Comparison of ENCODE assay signal across 1 cellular context in genomic region chr12:108838194-108839010, GRCh38.
TF ChIP-seq lines count a peak whose summit lies in the region.

No MANE protein-coding gene starts in this region.

TF ChIP-seq in HepG2, 621 proteins besides CTCF, POLR2A, EP300 and RAD21 (continued from another document):
- TF ChIP-seq ZBTB40 (IDR thresholded peaks at IDR 0.05) (no peak), ZBTB40 (CRISPR knock-in tag; IDR thresholded peaks at IDR 0.05) (no peak), SOX13 (IDR thresholded peaks at IDR 0.05) (no peak), SOX13 (CRISPR knock-in tag; conservative IDR thresholded peaks at IDR 0.05 in 1 of 2, IDR thresholded peaks at IDR 0.05 in 1 of 2) (peak in 1 of 2 experiments; percentile 58; a peak in 1 of 4 replicates), SOX5 (CRISPR knock-in tag; IDR thresholded peaks at IDR 0.05; ENCODE audit: borderline replicate concordance) (peak; percentile 75; the same call in 1 of the 2 replicates), MAFF (IDR thresholded peaks at IDR 0.05; ENCODE audit: low read depth, low read length) (peak; percentile 18; the same call in 1 of the 2 replicates), SAP130 (CRISPR knock-in tag; IDR thresholded peaks at IDR 0.05; ENCODE audit: low read depth) (peak; percentile 50), ZBTB38 (CRISPR knock-in tag; IDR thresholded peaks at IDR 0.05) (peak; percentile 96)
